ENCODE assay signal across 8 cellular contexts in the genomic region with DNA sequence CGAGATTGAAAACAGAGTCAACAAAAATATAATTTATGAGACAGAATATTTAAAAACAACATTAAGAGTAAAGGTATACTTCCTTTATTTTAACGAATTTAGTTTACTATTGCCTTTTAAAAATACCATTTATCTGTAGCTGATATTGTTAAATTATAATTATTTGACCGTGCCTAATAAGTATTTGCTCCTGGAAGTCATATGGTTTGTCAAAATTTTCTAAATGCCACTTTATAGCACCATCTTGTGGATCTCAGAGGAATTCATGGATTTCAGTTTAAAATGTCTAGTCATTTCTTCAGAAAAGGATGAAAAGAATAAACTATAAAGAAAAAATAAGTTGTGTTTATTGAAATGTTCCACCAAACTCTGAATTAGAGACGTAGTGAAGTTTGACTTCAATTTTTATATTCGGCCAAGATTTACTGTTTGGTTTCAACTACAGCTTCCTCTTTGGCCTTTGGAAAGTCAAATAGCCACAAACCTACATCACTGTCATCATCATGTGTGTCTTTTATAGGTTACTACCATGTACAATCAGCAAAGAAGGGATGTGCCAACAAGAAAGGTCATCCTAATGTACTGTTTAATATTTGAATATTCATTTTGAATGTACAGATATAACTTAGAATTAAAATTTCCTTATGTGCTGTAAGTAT. TPM values are rescaled to one million over a fixed set of nuclear protein-coding genes. Genes with fewer than 3 reads are reported as not detected.
DNase-seq lines count a peak whose midpoint lies in the region; ATAC-seq, FAIRE-seq and TF ChIP-seq lines count a peak whose summit lies in the region.

No MANE protein-coding gene starts in this region.

- no peaks in the 10 kb centered on the region for H3K4me1 Mint-ChIP-seq in CD8-positive, alpha-beta T cell (ENCODE audit: low read depth)
- H3K4me1 Mint-ChIP-seq in activated T-cell treated with anti-CD3 and anti-CD28 coated beads, Interleukin-2, amount 50 U/mL, for 4 hours (ENCODE audit: low read depth): no peaks in the 10 kb centered on the region

- no peaks in the 10 kb centered on the region for H3K4me1 ChIP-seq in CD8-positive, alpha-beta T cell (ENCODE audit: insufficient read depth, low read length)

- H3K27ac Mint-ChIP-seq in CD8-positive, alpha-beta T cell: no peak overlapping the region

- no peaks in the 10 kb centered on the region for H3K36me3 ChIP-seq in CD8-positive, alpha-beta T cell (ENCODE audit: insufficient read depth, low read length)

- H3K27me3 Mint-ChIP-seq in CD8-positive, alpha-beta T cell (ENCODE audit: low read depth): peaks cover 19% of the 10 kb centered on the region
- peaks cover 22% of the 10 kb centered on the region for H3K27me3 Mint-ChIP-seq in activated T-cell treated with anti-CD3 and anti-CD28 coated beads, Interleukin-2, amount 50 U/mL, for 4 hours (ENCODE audit: low read depth)

- CTCF ChIA-PET in CD8-positive, alpha-beta T cell (lab: Charles Lee): interaction anchor here (1.0 to 1.6 kb wide), 4 partner anchors 9 to 25 kb away, joined by 3 to 4 read pairs (median 3); no protein-coding TSS in a partner anchor

- peak; percentile 55 for TF ChIP-seq CTCF in CD8-positive, alpha-beta T cell (IDR thresholded peaks at IDR 0.05)

- peak; percentile 97 for FAIRE-seq in TTC549 (lab: Jason Lieb, UNC)
- FAIRE-seq in islet of Langerhans (lab: Jason Lieb, UNC): peak; percentile 99

- POLR2A ChIA-PET in CD8-positive, alpha-beta T cell (lab: Charles Lee): no interaction called here

- intact Hi-C loops in CD8-positive, alpha-beta T cell (cut with DNase I, micrococcal nuclease): loop anchor here (2.0 to 10.0 kb wide), 4 partner anchors 154 to 1549 kb away; no protein-coding TSS in a partner anchor

- no peaks in the 10 kb centered on the region for H3K27me3 ChIP-seq in CD8-positive, alpha-beta T cell (ENCODE audit: insufficient read depth, low read length)

- H3K9me3 ChIP-seq in CD8-positive, alpha-beta T cell (ENCODE audit: low read length): no peaks in the 10 kb centered on the region

- ATAC-seq in CD8-positive, alpha-beta T cell: no peak
- no peak for ATAC-seq in GM21619 (IDR thresholded peaks at IDR 0.05; ENCODE audit: unreplicated experiment)
- no peak for ATAC-seq in activated T-cell treated with anti-CD3 and anti-CD28 coated beads, Interleukin-2, amount 50 U/mL, for 4 hours

- no peaks in the 10 kb centered on the region for H3K36me3 Mint-ChIP-seq in CD8-positive, alpha-beta T cell
- H3K36me3 Mint-ChIP-seq in activated T-cell treated with anti-CD3 and anti-CD28 coated beads, Interleukin-2, amount 50 U/mL, for 4 hours (ENCODE audit: insufficient read depth): no peaks in the 10 kb centered on the region

- H3K4me3 Mint-ChIP-seq in CD8-positive, alpha-beta T cell: no peak overlapping the region
- H3K4me3 Mint-ChIP-seq in activated T-cell treated with anti-CD3 and anti-CD28 coated beads, Interleukin-2, amount 50 U/mL, for 4 hours: no peak overlapping the region

- H3K27ac ChIP-seq in CD8-positive, alpha-beta T cell (ENCODE audit: low read depth, low read length): no peak overlapping the region

- no peak for DNase-seq in CD8-positive, alpha-beta T cell
- DNase-seq in KG1 (lab: John Stamatoyannopoulos, UW): peak; percentile 2
- DNase-seq in activated CD4-positive, alpha-beta T cell treated with anti-CD3 and anti-CD28 coated beads for 48 hours: no peak
- no peak for DNase-seq in C1 segment of cervical spinal cord (lab: John Stamatoyannopoulos, UW)
- DNase-seq in activated T-cell treated with anti-CD3 and anti-CD28 coated beads, Interleukin-2, amount 50 U/mL, for 4 hours: no peak

- no peaks in the 10 kb centered on the region for H3K9me3 Mint-ChIP-seq in CD8-positive, alpha-beta T cell
- H3K9me3 Mint-ChIP-seq in activated T-cell treated with anti-CD3 and anti-CD28 coated beads, Interleukin-2, amount 50 U/mL, for 4 hours: no peaks in the 10 kb centered on the region

- H3K4me3 ChIP-seq in CD8-positive, alpha-beta T cell (ENCODE audit: low read depth, low read length): no peak overlapping the region

RNA-seq across cellular contexts. Expression of a gene that starts 10.3 kb away (rescaled TPM):
- total RNA-seq in CD8-positive, alpha-beta T cell: under 1 TPM; 0.60 to 0.78 TPM
- 1 to 10 TPM; 2.2 to 2.6 (median 2.3) TPM for total RNA-seq in activated T-cell treated with anti-CD3 and anti-CD28 coated beads, Interleukin-2, amount 50 U/mL, for 4 hours

RNA-seq across cellular contexts. Expression of a gene that starts 49.8 kb away (rescaled TPM):
- 10 to 100 TPM; 16.3 to 17.5 TPM for total RNA-seq in CD8-positive, alpha-beta T cell
- total RNA-seq in activated T-cell treated with anti-CD3 and anti-CD28 coated beads, Interleukin-2, amount 50 U/mL, for 4 hours: 10 to 100 TPM; 15.1 to 17.8 (median 17.7) TPM
